ENCODE assay signal across 13 cellular contexts in genomic region chrX:110086162-110086915, GRCh38.
DNase-seq lines count a peak whose midpoint lies in the region; FAIRE-seq and TF ChIP-seq lines count a peak whose summit lies in the region.
"Had no signal": no experiment of that assay in that cellular context is flagged by ENCODE, and none has a peak within 500 bp of the region (broad histone marks: within the 10 kb centered on the region; RNA-seq: fewer than 3 reads in every experiment).

No MANE protein-coding gene starts in this region.

- no peaks in the 10 kb centered on the region for H4K20me1 ChIP-seq in osteoblast (ENCODE audit: insufficient read depth, low read length)

- no peaks in the 10 kb centered on the region for H3K27me3 Mint-ChIP-seq in endodermal cell (ENCODE audit: insufficient read depth)
- H3K27me3 Mint-ChIP-seq: stimulated activated naive CD8-positive, alpha-beta T cell treated with anti-CD3 and anti-CD28 coated beads, Interleukin-15, Interleukin-2, amounts not matched to agents 100 ng/mL and 50 ng/mL, for 24 hours had no signal

- no peaks in the 10 kb centered on the region for H3K79me2 ChIP-seq in osteoblast (ENCODE audit: insufficient read depth, low read length)

- no peak overlapping the region for H3K4me3 ChIP-seq in endodermal cell (ENCODE audit: low read length)
- no peak overlapping the region for H3K4me3 ChIP-seq in osteoblast (ENCODE audit: insufficient read depth, low read length)
- no peak overlapping the region for H3K4me3 ChIP-seq in thyroid gland (replicated peaks in 1 of 3)
- H3K4me3 ChIP-seq: cardiac muscle cell had no signal

- no peak for FAIRE-seq in GM12892 (lab: Jason Lieb, UNC)
- FAIRE-seq: frontal cortex had no signal

- H3K27me3 ChIP-seq in endodermal cell (ENCODE audit: control insufficient read depth, insufficient read depth, low read length, poor library complexity, severe bottlenecking) (no peaks in the 10 kb centered on the region), osteoblast (ENCODE audit: insufficient read depth, low read length) (no peaks in the 10 kb centered on the region), thyroid gland (no peaks in the 10 kb centered on the region)
- H3K27me3 ChIP-seq: cardiac muscle cell had no signal

- no peak for TF ChIP-seq POLR2A in thyroid gland (IDR thresholded peaks at IDR 0.05)
- no peak for TF ChIP-seq POLR2A in GM12892 (IDR thresholded peaks at IDR 0.05; ENCODE audit: low read depth, low read length)

- H3K9me3 ChIP-seq in endodermal cell (ENCODE audit: control insufficient read depth, low read length) (no peaks in the 10 kb centered on the region), osteoblast (ENCODE audit: low read depth, low read length) (no peaks in the 10 kb centered on the region), thyroid gland (no peaks in the 10 kb centered on the region)

- DNase-seq in ELR (ENCODE audit: low read depth) (peak; percentile 53), NCI-H526 treated with DMSO at 0.1 percent for 48 hours (lab: John Stamatoyannopoulos, UW) (peak; percentile 13), endodermal cell (no peak), osteoblast (ENCODE audit: insufficient read length, low spot score, missing footprints) (no peak), thyroid gland (no peak), NCI-H1105 treated with DMSO at 0.1 percent for 48 hours (lab: John Stamatoyannopoulos, UW) (no peak), GM12892 (ENCODE audit: insufficient read length) (no peak)
- no peak for DNase-seq in activated CD4-positive, CD25-positive, alpha-beta regulatory T cell (lab: John Stamatoyannopoulos, UW)
- DNase-seq: activated T-cell treated with anti-CD3 and anti-CD28 coated beads, Interleukin-2, amount 50 U/mL, for 1 hour; stimulated activated CD4-positive, alpha-beta T cell treated with anti-CD3 and anti-CD28 coated beads, Interleukin-2, amount 100 ng/mL, for 24 hours had no signal

- no peak overlapping the region for H3K27ac ChIP-seq in endodermal cell (ENCODE audit: low read depth, low read length)
- peak overlapping the region; percentile 98 for H3K27ac ChIP-seq in osteoblast (ENCODE audit: low read depth, low read length)
- no peak overlapping the region for H3K27ac ChIP-seq in thyroid gland
- H3K27ac ChIP-seq: cardiac muscle cell had no signal

- no peak overlapping the region for H3K9ac ChIP-seq in endodermal cell (ENCODE audit: extremely low read depth, low read length, poor library complexity, severe bottlenecking)

- peaks cover 2% of the 10 kb centered on the region for H3K9me3 Mint-ChIP-seq in endodermal cell
- H3K9me3 Mint-ChIP-seq: stimulated activated naive CD8-positive, alpha-beta T cell treated with anti-CD3 and anti-CD28 coated beads, Interleukin-15, Interleukin-2, amounts not matched to agents 100 ng/mL and 50 ng/mL, for 24 hours had no signal

- H3K4me1 ChIP-seq in endodermal cell (ENCODE audit: control insufficient read depth, insufficient read depth, low read length) (no peaks in the 10 kb centered on the region), osteoblast (ENCODE audit: insufficient read depth, low read length) (peaks cover 45% of the 10 kb centered on the region), thyroid gland (peaks cover 0 to 20% of the 10 kb centered on the region in 2 donors)

- peak overlapping the region; percentile 30 for H3K27ac Mint-ChIP-seq in endodermal cell

- H2AFZ ChIP-seq in osteoblast (ENCODE audit: low read length), result no peak overlapping the region

- H3K4me2 ChIP-seq in osteoblast (ENCODE audit: insufficient read depth, low read length), result peak overlapping the region; percentile 73

- peaks cover 21% of the 10 kb centered on the region for H3K4me1 Mint-ChIP-seq in endodermal cell

- intact Hi-C loops in thyroid gland (cut with DNase I), result no loop called here

- TF ChIP-seq CTCF in endodermal cell (conservative IDR thresholded peaks at IDR 0.05) (no peak), osteoblast (IDR thresholded peaks at IDR 0.05; ENCODE audit: extremely low read depth, low read depth, low read length) (no peak), thyroid gland (IDR thresholded peaks at IDR 0.05) (no peak)

- H3K36me3 ChIP-seq in endodermal cell (ENCODE audit: control insufficient read depth, insufficient read depth, low read length) (no peaks in the 10 kb centered on the region), osteoblast (ENCODE audit: insufficient read depth, low read length) (no peaks in the 10 kb centered on the region), thyroid gland (no peaks in the 10 kb centered on the region)
- H3K36me3 ChIP-seq: cardiac muscle cell had no signal

- H3K36me3 Mint-ChIP-seq in endodermal cell (ENCODE audit: low read depth), result peaks cover 5% of the 10 kb centered on the region

- no peak overlapping the region for H3K4me3 Mint-ChIP-seq in endodermal cell
- H3K4me3 Mint-ChIP-seq: stimulated activated naive CD8-positive, alpha-beta T cell treated with anti-CD3 and anti-CD28 coated beads, Interleukin-15, Interleukin-2, amounts not matched to agents 100 ng/mL and 50 ng/mL, for 24 hours had no signal

Comparison
In these comparisons a context has a peak if more than half of its experiments do, and no peak if none do; other contexts are left out.
1. DNase-seq: peak in ELR (single experiment) and NCI-H526 treated with DMSO at 0.1 percent for 48 hours (single experiment); none in endodermal cell (single experiment), osteoblast (single experiment), activated CD4-positive, CD25-positive, alpha-beta regulatory T cell (0 of 4), thyroid gland (0 of 2), NCI-H1105 treated with DMSO at 0.1 percent for 48 hours (single experiment) and GM12892 (single experiment).